ENCODE assay signal across 8 cellular contexts in the genomic region with DNA sequence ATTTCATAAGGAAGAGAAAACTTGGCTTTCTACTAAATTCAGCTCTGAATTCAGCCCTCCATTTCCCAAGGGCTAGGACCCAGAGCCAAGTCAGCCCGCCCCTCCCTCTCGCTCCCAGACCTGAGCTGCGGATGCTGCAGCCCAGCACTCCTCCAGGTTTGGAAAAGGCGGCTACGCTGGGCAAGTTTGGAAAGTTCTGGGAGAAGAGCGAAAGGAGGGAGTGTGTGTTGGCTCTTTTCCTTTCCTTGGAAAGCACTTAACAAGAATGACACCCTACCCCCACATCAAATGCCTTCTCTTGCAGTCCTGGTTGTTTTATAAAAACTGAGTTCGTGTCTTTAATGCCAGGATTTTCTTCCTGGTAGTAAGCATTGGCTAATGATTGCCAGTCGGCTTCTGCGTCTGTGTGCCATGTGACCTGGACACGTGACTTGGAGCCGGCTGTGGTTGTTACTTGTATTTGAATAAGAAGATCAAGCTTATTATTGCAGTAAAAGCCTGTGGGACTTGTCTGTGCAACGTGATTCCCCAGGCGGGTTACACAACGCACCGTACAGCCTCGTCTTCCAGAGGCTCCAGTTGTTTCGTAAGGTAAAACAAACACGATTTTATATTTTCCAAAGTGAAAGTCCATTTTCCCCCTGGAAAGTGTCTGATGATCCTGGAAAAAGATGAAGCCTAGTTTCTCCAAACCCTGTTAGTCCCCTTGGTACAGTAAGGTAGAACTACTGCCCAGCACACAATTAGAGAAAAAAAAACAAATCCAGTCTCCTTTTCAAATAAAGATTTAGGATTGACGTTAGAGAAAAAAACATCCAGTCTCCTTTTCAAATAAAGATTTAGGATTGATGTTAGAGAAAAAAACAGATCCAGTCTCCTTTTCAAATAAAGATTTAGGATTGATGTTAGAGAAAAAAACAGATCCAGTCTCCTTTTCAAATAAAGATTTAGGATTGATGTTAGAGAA. TPM values are rescaled to one million over a fixed set of nuclear protein-coding genes. Genes with fewer than 3 reads are reported as not detected.
A peak's percentile ranks its signal among the peaks of the same experiment; 100 is the strongest.
DNase-seq lines count a peak whose midpoint lies in the region; ATAC-seq and TF ChIP-seq lines count a peak whose summit lies in the region.

No MANE protein-coding gene starts in this region.

- H3K14ac ChIP-seq in neuronal stem cell (ENCODE audit: low read length): no peak overlapping the region

- TF ChIP-seq CTCF in thoracic aorta (IDR thresholded peaks at IDR 0.05): no peak

- peak overlapping the region; percentile 82 for H3K4me3 ChIP-seq in Karpas-422 (ENCODE audit: low read length)
- peak overlapping the region in 1 of 2 donors; percentile 11 for H3K4me3 ChIP-seq in neuronal stem cell (ENCODE audit: low read length in 2 of 2)
- peak overlapping the region; percentile 99 for H3K4me3 ChIP-seq in thoracic aorta

- no peaks in the 10 kb centered on the region for H3K9me3 ChIP-seq in Karpas-422 (ENCODE audit: low read length)
- no peaks in the 10 kb centered on the region for H3K9me3 ChIP-seq in neuronal stem cell (replicated peaks in 1 of 2; ENCODE audit: control insufficient read depth in 2 of 2, insufficient read depth in 1 of 2, low read depth in 1 of 2, low read length in 2 of 2)
- no peaks in the 10 kb centered on the region for H3K9me3 ChIP-seq in thoracic aorta

- H2AFZ ChIP-seq in Karpas-422 (ENCODE audit: low read length): peak overlapping the region; percentile 76
- H2AFZ ChIP-seq in neuronal stem cell (ENCODE audit: low read length): peak overlapping the region; percentile 84

- no peak overlapping the region for H2AK5ac ChIP-seq in neuronal stem cell (ENCODE audit: low read depth, low read length)

- no CpG with 5 or more reads among the region's 19 CpGs for WGBS in neuronal stem cell (ENCODE audit: extremely low coverage in 2 of 2, insufficient read length in 2 of 2, insufficient replicate concordance in 1 of 2), 2 donors

- H3K4me1 ChIP-seq in Karpas-422 (ENCODE audit: low read length) (peaks cover 24% of the 10 kb centered on the region), neuronal stem cell (ENCODE audit: control insufficient read depth in 2 of 2, insufficient read depth in 1 of 2, low read depth in 1 of 2, low read length in 2 of 2) (peaks cover 0 to 3% of the 10 kb centered on the region in 2 donors), thoracic aorta (ENCODE audit: control insufficient read depth in 1 of 2, low read depth in 2 of 2) (peaks cover 4% of the 10 kb centered on the region in 2 donors)

- peak; percentile 60 for ATAC-seq in GM21786 (IDR thresholded peaks at IDR 0.05; ENCODE audit: unreplicated experiment)
- ATAC-seq in thoracic aorta (ENCODE audit: insufficient number of reproducible peaks, low FRiP score, low read depth): peak; percentile 70

- no peak overlapping the region for H2BK120ac ChIP-seq in neuronal stem cell (ENCODE audit: low read depth, low read length)

- H3K9me2 ChIP-seq in Karpas-422 (replicated peaks; ENCODE audit: insufficient read depth, low read length): no peaks in the 10 kb centered on the region

- no peak overlapping the region for H2BK5ac ChIP-seq in neuronal stem cell (ENCODE audit: low read length)

- H4K91ac ChIP-seq in neuronal stem cell (ENCODE audit: low read depth, low read length, poor library complexity): no peak overlapping the region

- no peaks in the 10 kb centered on the region for H4K20me1 ChIP-seq in Karpas-422 (ENCODE audit: insufficient read depth, low read depth, low read length)

- H3K27ac ChIP-seq in Karpas-422 (ENCODE audit: low read length) (peak overlapping the region; percentile 87), neuronal stem cell (replicated peaks; ENCODE audit: low read length) (no peak overlapping the region), thoracic aorta (peak overlapping the region; percentile 84 to 90)

- H3K4ac ChIP-seq in neuronal stem cell (ENCODE audit: low read length): no peak overlapping the region

- H4K8ac ChIP-seq in neuronal stem cell (ENCODE audit: low read depth, low read length): no peak overlapping the region

- H3K4me2 ChIP-seq in Karpas-422 (ENCODE audit: low read depth, low read length, poor library complexity, severe bottlenecking) (peak overlapping the region; percentile 100), neuronal stem cell (ENCODE audit: insufficient read depth, low read length, poor library complexity, severe bottlenecking) (peak overlapping the region; percentile 63)

- no peak overlapping the region for H3K23ac ChIP-seq in neuronal stem cell (ENCODE audit: low read depth, low read length, poor library complexity)

- no peaks in the 10 kb centered on the region for H3K36me3 ChIP-seq in Karpas-422 (ENCODE audit: insufficient read depth, low read length)
- no peaks in the 10 kb centered on the region for H3K36me3 ChIP-seq in neuronal stem cell (replicated peaks in 1 of 2; ENCODE audit: control insufficient read depth in 2 of 2, insufficient read depth in 2 of 2, low read length in 2 of 2)
- H3K36me3 ChIP-seq in thoracic aorta: no peaks in the 10 kb centered on the region

- no peaks in the 10 kb centered on the region for H3K79me1 ChIP-seq in neuronal stem cell (ENCODE audit: low read depth, low read length)

- peak overlapping the region; percentile 91 for H3K9ac ChIP-seq in Karpas-422 (ENCODE audit: low read length)
- H3K9ac ChIP-seq in neuronal stem cell (ENCODE audit: low read depth, low read length, poor library complexity): no peak overlapping the region

- peak overlapping the region; percentile 6 for H3K18ac ChIP-seq in neuronal stem cell (ENCODE audit: low read length)

- H3K27me3 ChIP-seq in Karpas-422 (ENCODE audit: low read length) (no peaks in the 10 kb centered on the region), neuronal stem cell (ENCODE audit: control insufficient read depth in 3 of 3, insufficient read depth in 3 of 3, low read depth in 1 of 3, low read length in 3 of 3) (peaks cover 0 to 17% (median 0%) of the 10 kb centered on the region in 3 experiments), thoracic aorta (replicated peaks; ENCODE audit: insufficient read depth) (no peaks in the 10 kb centered on the region)

- H3K79me2 ChIP-seq in Karpas-422 (ENCODE audit: low read length): no peaks in the 10 kb centered on the region

- no peak overlapping the region for H2BK12ac ChIP-seq in neuronal stem cell (ENCODE audit: low read length)

- no peak overlapping the region for H2BK15ac ChIP-seq in neuronal stem cell (ENCODE audit: low read length)

- peak; percentile 94 for DNase-seq in DMS53 (lab: John Stamatoyannopoulos, UW)
- peak; percentile 95 for DNase-seq in Karpas-422
- peak; percentile 69 for DNase-seq in SHP77 treated with DMSO at 0.1 percent for 48 hours (lab: John Stamatoyannopoulos, UW)
- DNase-seq in activated naive CD4-positive, alpha-beta T cell treated with anti-CD3 and anti-CD28 coated beads, Interleukin-2, amount 50 U/mL, for 16 hours: peak; percentile 58
- DNase-seq in germinal center (ENCODE audit: low spot score): peak; percentile 74
- peak; percentile 31 for DNase-seq in neuronal stem cell (ENCODE audit: low spot score)
- DNase-seq in thoracic aorta (ENCODE audit: low spot score): peak; percentile 75

RNA-seq across cellular contexts. Expression of a gene that starts 26.8 kb away (rescaled TPM):
- not detected in 2 replicates for total RNA-seq in Karpas-422 (2014; rRNA removed; shearing (Covaris generic); ENCODE audit: low replicate concordance)
- not detected for polyA plus RNA-seq in neuronal stem cell (2013, experiment 1 of 2)
- polyA plus RNA-seq in neuronal stem cell (2013, experiment 2 of 2): 0.24 TPM
- 1 to 10 TPM in 1 of 2 donors, not detected in 1; 1.1 TPM for total RNA-seq in thoracic aorta

Comparison
In these comparisons a context has a peak if more than half of its experiments do, and no peak if none do; other contexts are left out.
1. DNase-seq: peak in every context shown above with its lines; median percentile 95 in Karpas-422; 94 in DMS53; 75 in thoracic aorta; 74 in germinal center; 69 in SHP77 treated with DMSO at 0.1 percent for 48 hours; 58 in activated naive CD4-positive, alpha-beta T cell treated with anti-CD3 and anti-CD28 coated beads, Interleukin-2, amount 50 U/mL, for 16 hours; 31 in neuronal stem cell.